In the genomic region with DNA sequence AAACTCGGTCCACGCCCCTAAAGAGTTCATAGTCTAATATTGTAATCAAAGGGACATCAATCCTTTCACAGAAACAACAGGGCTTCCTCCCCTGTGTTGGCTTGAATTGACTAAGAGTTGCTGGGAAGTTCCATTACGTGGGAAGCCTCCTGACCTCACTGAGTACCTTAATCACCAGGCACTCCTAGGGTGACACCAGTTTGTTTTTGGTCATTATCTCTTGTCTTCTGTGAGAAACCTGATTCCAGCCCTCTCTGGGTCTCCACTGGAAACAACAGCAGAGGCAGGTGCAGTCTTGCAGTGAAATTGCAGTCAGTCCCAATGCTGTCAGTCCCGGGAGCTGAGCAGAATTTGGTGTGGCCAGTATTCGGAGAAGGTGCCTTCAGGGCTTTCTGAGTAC, we compare ENCODE assay signal across 20 cellular contexts. TPM values are rescaled to one million over a fixed set of nuclear protein-coding genes. Genes with fewer than 3 reads are reported as not detected.
A peak's percentile ranks its signal among the peaks of the same experiment; 100 is the strongest.
DNase-seq lines count a peak whose midpoint lies in the region; ATAC-seq, FAIRE-seq and TF ChIP-seq lines count a peak whose summit lies in the region.
"Had no signal": no experiment of that assay in that cellular context is flagged by ENCODE, and none has a peak within 500 bp of the region (broad histone marks: within the 10 kb centered on the region; RNA-seq: fewer than 3 reads in every experiment).

No MANE protein-coding gene starts in this region.

- peaks cover 14% of the 10 kb centered on the region for H3K27me3 Mint-ChIP-seq in stimulated activated naive CD8-positive, alpha-beta T cell treated with anti-CD3 and anti-CD28 coated beads, Interleukin-15, amount 100 ng/mL, for 72 hours
- H3K27me3 Mint-ChIP-seq: activated naive CD4-positive, alpha-beta T cell treated with anti-CD3 and anti-CD28 coated beads, Interleukin-2, amount 50 U/mL, for 24 hours had no signal

- no peak for DNase-seq in stimulated activated naive CD8-positive, alpha-beta T cell treated with anti-CD3 and anti-CD28 coated beads, Interleukin-15, amount 100 ng/mL, for 72 hours
- DNase-seq in stimulated activated naive CD8-positive, alpha-beta T cell treated with anti-CD3 and anti-CD28 coated beads, Interleukin-15, Interleukin-2, amounts not matched to agents 100 U/mL and 50 U/mL, for 24 hours = no peak
- DNase-seq in NCI-H510A treated with DMSO at 0.1 percent for 48 hours (lab: John Stamatoyannopoulos, UW) = peak; percentile 74
- DNase-seq in esophagus squamous epithelium (lab: John Stamatoyannopoulos, UW) = no peak
- DNase-seq in activated CD4-positive, CD25-positive, alpha-beta regulatory T cell treated with anti-CD3 and anti-CD28 coated beads, Interleukin-2, amount 50 U/mL, for 72 hours = no peak
- no peak for DNase-seq in GM12891 (ENCODE audit: insufficient read length, low spot score)
- no peak for DNase-seq in dermis blood vessel endothelial cell
- DNase-seq in activated naive CD4-positive, alpha-beta T cell (lab: John Stamatoyannopoulos, UW) = no peak
- DNase-seq: activated CD4-positive, alpha-beta T cell treated with anti-CD3 and anti-CD28 coated beads, Interleukin-2, amount 10 ng/mL, durations not matched to agents 7 days and 5 days; activated T-cell treated with anti-CD3 and anti-CD28 coated beads, Interleukin-2, amount 50 U/mL, for 1 hour; CD4-positive, alpha-beta T cell; cortex of kidney; head of caudate nucleus; NCI-H187 treated with DMSO at 0.1 percent for 48 hours; nucleus accumbens; RPMI8226; stomach had no signal

- ATAC-seq in stimulated activated naive CD8-positive, alpha-beta T cell treated with anti-CD3 and anti-CD28 coated beads, Interleukin-15, amount 100 ng/mL, for 72 hours = peak; percentile 39
- no peak for ATAC-seq in stimulated activated naive CD8-positive, alpha-beta T cell treated with anti-CD3 and anti-CD28 coated beads, Interleukin-15, Interleukin-2, amounts not matched to agents 100 U/mL and 50 U/mL, for 24 hours

- H3K9me3 Mint-ChIP-seq in stimulated activated naive CD8-positive, alpha-beta T cell treated with anti-CD3 and anti-CD28 coated beads, Interleukin-15, amount 100 ng/mL, for 72 hours = no peaks in the 10 kb centered on the region
- H3K9me3 Mint-ChIP-seq: activated CD4-positive, alpha-beta T cell treated with anti-CD3 and anti-CD28 coated beads, Interleukin-2, amount 10 ng/mL, durations not matched to agents 7 days and 5 days; activated naive CD4-positive, alpha-beta T cell treated with anti-CD3 and anti-CD28 coated beads, Interleukin-2, amount 50 U/mL, for 24 hours; CD4-positive, alpha-beta T cell had no signal

- intact Hi-C loops in esophagus squamous epithelium (cut with DNase I) = loop anchor here (10.0 kb wide), 1 partner anchor 52 kb away; a partner anchor contains a TSS

- H3K27ac Mint-ChIP-seq in stimulated activated naive CD8-positive, alpha-beta T cell treated with anti-CD3 and anti-CD28 coated beads, Interleukin-15, amount 100 ng/mL, for 72 hours = no peak overlapping the region
- H3K27ac Mint-ChIP-seq: activated CD4-positive, alpha-beta T cell treated with anti-CD3 and anti-CD28 coated beads, Interleukin-2, amount 10 ng/mL, durations not matched to agents 7 days and 5 days; activated naive CD4-positive, alpha-beta T cell treated with anti-CD3 and anti-CD28 coated beads, Interleukin-2, amount 50 U/mL, for 24 hours; CD4-positive, alpha-beta T cell had no signal

- no peak overlapping the region for H3K4me3 Mint-ChIP-seq in stimulated activated naive CD8-positive, alpha-beta T cell treated with anti-CD3 and anti-CD28 coated beads, Interleukin-15, amount 100 ng/mL, for 72 hours
- H3K4me3 Mint-ChIP-seq: activated CD4-positive, alpha-beta T cell treated with anti-CD3 and anti-CD28 coated beads, Interleukin-2, amount 10 ng/mL, durations not matched to agents 7 days and 5 days; activated naive CD4-positive, alpha-beta T cell treated with anti-CD3 and anti-CD28 coated beads, Interleukin-2, amount 50 U/mL, for 24 hours; CD4-positive, alpha-beta T cell had no signal

- no peak for TF ChIP-seq POLR2A in esophagus squamous epithelium (IDR thresholded peaks at IDR 0.05)
- TF ChIP-seq POLR2A in GM12891 (IDR thresholded peaks at IDR 0.05; ENCODE audit: low read depth, low read length) = no peak

- WGBS in esophagus squamous epithelium, 2 donors = 32 to 51% methylated on average over 5 of the region's 5 CpGs

- no peaks in the 10 kb centered on the region for H3K9me3 ChIP-seq in esophagus squamous epithelium
- H3K9me3 ChIP-seq: right atrium auricular region, stomach had no signal

- FAIRE-seq in GM12891 (lab: Jason Lieb, UNC) = no peak

- no peaks in the 10 kb centered on the region for H3K4me1 Mint-ChIP-seq in stimulated activated naive CD8-positive, alpha-beta T cell treated with anti-CD3 and anti-CD28 coated beads, Interleukin-15, amount 100 ng/mL, for 72 hours
- H3K4me1 Mint-ChIP-seq: activated CD4-positive, alpha-beta T cell treated with anti-CD3 and anti-CD28 coated beads, Interleukin-2, amount 10 ng/mL, durations not matched to agents 7 days and 5 days; activated naive CD4-positive, alpha-beta T cell treated with anti-CD3 and anti-CD28 coated beads, Interleukin-2, amount 50 U/mL, for 24 hours had no signal

- peaks cover 14 to 99% (median 65%) of the 10 kb centered on the region in 3 donors for H3K4me1 ChIP-seq in esophagus squamous epithelium

- TF ChIP-seq CTCF in esophagus squamous epithelium (IDR thresholded peaks at IDR 0.05) = no peak

- H3K36me3 ChIP-seq in esophagus squamous epithelium = peaks cover 0 to 36% (median 0%) of the 10 kb centered on the region in 3 donors
- H3K36me3 ChIP-seq: right atrium auricular region had no signal

- no peak overlapping the region for H3K4me3 ChIP-seq in esophagus squamous epithelium
- H3K4me3 ChIP-seq: right atrium auricular region, stomach had no signal

- H3K27ac ChIP-seq in esophagus squamous epithelium = peak overlapping the region; percentile 2 to 80 (median 46)
- H3K27ac ChIP-seq: epithelial cell of prostate, right atrium auricular region had no signal

- no peaks in the 10 kb centered on the region for H3K27me3 ChIP-seq in esophagus squamous epithelium
- H3K27me3 ChIP-seq: right atrium auricular region, stomach had no signal

TF ChIP-seq in GM12891, 5 proteins besides CTCF, POLR2A, EP300 and RAD21:
- TF ChIP-seq POLR2AphosphoS5 (IDR thresholded peaks at IDR 0.05; ENCODE audit: low read depth, low read length) (no peak), SPI1 (IDR thresholded peaks at IDR 0.05; ENCODE audit: low read depth, low read length) (no peak), TAF1 (IDR thresholded peaks at IDR 0.05; ENCODE audit: low read depth, low read length) (no peak), POU2F2 (IDR thresholded peaks at IDR 0.05; ENCODE audit: low read depth, low read length) (no peak), PAX5 (IDR thresholded peaks at IDR 0.05; ENCODE audit: insufficient read depth, low read length, severe bottlenecking) (no peak)

RNA-seq across cellular contexts. Expression of a gene that starts 55.4 kb away (rescaled TPM):
- total RNA-seq in esophagus squamous epithelium (10 to 100 TPM; 13.7 to 75.7 (median 24.1) TPM), dermis blood vessel endothelial cell (under 0.01 and 0.09 TPM in 2 replicates)
- polyA plus RNA-seq in GM12891 (2012; ENCODE audit: low read depth, missing spikeins) = not detected
- total RNA-seq: activated CD4-positive, alpha-beta T cell treated with anti-CD3 and anti-CD28 coated beads, Interleukin-2, amount 10 ng/mL, durations not matched to agents 7 days and 5 days; CD4-positive, alpha-beta T cell had no signal

Comparison
In these comparisons a context has a peak if more than half of its experiments do, and no peak if none do; other contexts are left out.
1. RNA of a gene that starts 55.4 kb away (total RNA-seq): 13.7 to 75.7 TPM in esophagus squamous epithelium; under 0.01 to 0.09 TPM in dermis blood vessel endothelial cell; every median in the first group is over 10 times any median in the second.